Comparison of ENCODE assay signal across 8 cellular contexts in genomic region chr17:2337152-2337810, GRCh38. TPM values are rescaled to one million over a fixed set of nuclear protein-coding genes. Genes with fewer than 3 reads are reported as not detected.
DNase-seq lines count a peak whose midpoint lies in the region; ATAC-seq and TF ChIP-seq lines count a peak whose summit lies in the region.

A gene with protein sequence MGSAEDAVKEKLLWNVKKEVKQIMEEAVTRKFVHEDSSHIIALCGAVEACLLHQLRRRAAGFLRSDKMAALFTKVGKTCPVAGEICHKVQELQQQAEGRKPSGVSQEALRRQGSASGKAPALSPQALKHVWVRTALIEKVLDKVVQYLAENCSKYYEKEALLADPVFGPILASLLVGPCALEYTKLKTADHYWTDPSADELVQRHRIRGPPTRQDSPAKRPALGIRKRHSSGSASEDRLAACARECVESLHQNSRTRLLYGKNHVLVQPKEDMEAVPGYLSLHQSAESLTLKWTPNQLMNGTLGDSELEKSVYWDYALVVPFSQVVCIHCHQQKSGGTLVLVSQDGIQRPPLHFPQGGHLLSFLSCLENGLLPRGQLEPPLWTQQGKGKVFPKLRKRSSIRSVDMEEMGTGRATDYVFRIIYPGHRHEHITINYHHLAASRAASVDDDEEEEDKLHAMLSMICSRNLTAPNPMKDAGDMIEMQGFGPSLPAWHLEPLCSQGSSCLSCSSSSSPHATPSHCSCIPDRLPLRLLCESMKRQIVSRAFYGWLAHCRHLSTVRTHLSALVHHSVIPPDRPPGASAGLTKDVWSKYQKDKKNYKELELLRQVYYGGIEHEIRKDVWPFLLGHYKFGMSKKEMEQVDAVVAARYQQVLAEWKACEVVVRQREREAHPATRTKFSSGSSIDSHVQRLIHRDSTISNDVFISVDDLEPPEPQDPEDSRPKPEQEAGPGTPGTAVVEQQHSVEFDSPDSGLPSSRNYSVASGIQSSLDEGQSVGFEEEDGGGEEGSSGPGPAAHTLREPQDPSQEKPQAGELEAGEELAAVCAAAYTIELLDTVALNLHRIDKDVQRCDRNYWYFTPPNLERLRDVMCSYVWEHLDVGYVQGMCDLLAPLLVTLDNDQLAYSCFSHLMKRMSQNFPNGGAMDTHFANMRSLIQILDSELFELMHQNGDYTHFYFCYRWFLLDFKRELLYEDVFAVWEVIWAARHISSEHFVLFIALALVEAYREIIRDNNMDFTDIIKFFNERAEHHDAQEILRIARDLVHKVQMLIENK (plus strand): TSS chr17:2337501. CDS start chr17:2337689, 188 bp downstream.

- H3K4me1 ChIP-seq in mammary epithelial cell (ENCODE audit: insufficient read depth, low read length) = peaks cover 21% of the 10 kb centered on the region
- H3K4me1 ChIP-seq in smooth muscle cell (ENCODE audit: low read depth) = peaks cover 10% of the 10 kb centered on the region

- H3K36me3 ChIP-seq in mammary epithelial cell (ENCODE audit: insufficient read depth, low read length) (peaks cover 23% of the 10 kb centered on the region), smooth muscle cell (ENCODE audit: low read depth) (peaks cover 7% of the 10 kb centered on the region)

- H3K4me3 ChIP-seq in AG04450 (ENCODE audit: low read depth, low read length) (peak within 1 kb of the TSS; percentile 95), mammary epithelial cell (replicated peaks in 1 of 3; ENCODE audit: insufficient read depth in 1 of 3, low read depth in 2 of 3, low read length in 3 of 3) (peak within 1 kb of the TSS; percentile 67 to 89 (median 87)), smooth muscle cell (peak within 1 kb of the TSS; percentile 75)

- no peaks in the 10 kb centered on the region for H3K27me3 Mint-ChIP-seq in activated B cell treated with CpG ODN at 0.5 μM for 24 hours

- H3K4me2 ChIP-seq in mammary epithelial cell (ENCODE audit: insufficient read depth, low read depth, low read length) = peak within 1 kb of the TSS; percentile 99
- peak within 1 kb of the TSS; percentile 87 for H3K4me2 ChIP-seq in smooth muscle cell

- no peaks in the 10 kb centered on the region for H3K9me3 Mint-ChIP-seq in activated B cell treated with CpG ODN at 0.5 μM for 24 hours

- BruUV-seq in mammary epithelial cell (replicated peaks; lab: Mats Ljungman, UMichigan) = no TSS peak

- ATAC-seq in activated B cell treated with CpG ODN at 0.5 μM for 24 hours (ENCODE audit: low read depth) = peak; percentile 66
- ATAC-seq in HG02623 (IDR thresholded peaks at IDR 0.05; ENCODE audit: unreplicated experiment) = no peak

- peak within 1 kb of the TSS; percentile 99 for H3K4me3 Mint-ChIP-seq in activated B cell treated with CpG ODN at 0.5 μM for 24 hours

- peaks cover 4% of the 10 kb centered on the region for H3F3A ChIP-seq in smooth muscle cell (ENCODE audit: low read depth)

- H3K4me1 Mint-ChIP-seq in activated B cell treated with CpG ODN at 0.5 μM for 24 hours = peaks cover 23% of the 10 kb centered on the region

- H4K20me1 ChIP-seq in mammary epithelial cell (ENCODE audit: insufficient read depth, low read length) (no peaks in the 10 kb centered on the region), smooth muscle cell (ENCODE audit: low read depth) (no peaks in the 10 kb centered on the region)

- H3K27ac ChIP-seq in AG04450 (ENCODE audit: low read depth, low read length) (peak within 1 kb of the TSS; percentile 39), mammary epithelial cell (ENCODE audit: insufficient read depth, low read depth, low read length) (peak within 1 kb of the TSS; percentile 83), smooth muscle cell (ENCODE audit: low read depth) (peak within 1 kb of the TSS; percentile 71)

- H3K9me3 ChIP-seq in AG04450 (ENCODE audit: control insufficient read depth, insufficient read depth, low read length) = peaks cover 3% of the 10 kb centered on the region; the same call in 1 of the 2 replicates
- no peaks in the 10 kb centered on the region for H3K9me3 ChIP-seq in mammary epithelial cell (replicated peaks; ENCODE audit: insufficient read depth, low read length)
- no peaks in the 10 kb centered on the region for H3K9me3 ChIP-seq in smooth muscle cell (replicated peaks; ENCODE audit: low read depth)

- dilution Hi-C loops in mammary epithelial cell (cut with HindIII; ENCODE audit: low sequenced_read_pairs) = no loop called here

- POLR2A ChIA-PET in AG04450 (lab: Yijun Ruan, JAX) = interaction anchor here (0.9 to 1.6 kb wide), 9 partner anchors 11 to 508 kb away, joined by 3 to 8 read pairs (median 5); partner anchors contain the start of genes SMG6 and SRR
- POLR2A ChIA-PET in activated B cell treated with CpG ODN at 0.5 μM for 24 hours (lab: Charles Lee) = interaction anchor here (0.7 to 3.2 kb wide), 10 partner anchors 16 to 1574 kb away, joined by 3 to 25 read pairs (median 5); partner anchors contain the start of genes METTL16, MNT, RILP and SMG6

- intact Hi-C loops in activated B cell treated with CpG ODN at 0.5 μM for 24 hours (cut with micrococcal nuclease) (loop anchor here (1.0 to 2.0 kb wide), 4 partner anchors 56 to 620 kb away; no protein-coding TSS in a partner anchor), mammary epithelial cell (cut with micrococcal nuclease) (loop anchor here (2.0 to 5.0 kb wide), 2 partner anchors 16 to 65 kb away; partner anchors contain the start of gene MNT)

- CTCF ChIA-PET in AG04450 (lab: Charles Lee) = interaction anchor here (1.2 to 3.6 kb wide), 4 partner anchors 10 to 283 kb away, joined by 3 to 15 read pairs (median 11); partner anchors contain the start of gene HIC1
- CTCF ChIA-PET in activated B cell treated with CpG ODN at 0.5 μM for 24 hours (lab: Charles Lee) = interaction anchor here (0.8 to 1.3 kb wide), 4 partner anchors 8 to 712 kb away, joined by 3 to 9 read pairs (median 4); no protein-coding TSS in a partner anchor
- CTCF ChIA-PET in mammary epithelial cell (lab: Charles Lee; ENCODE audit: low non-redundant PET) = interaction anchor here (0.5 to 0.6 kb wide), 2 partner anchors 15 to 454 kb away, joined by 3 to 4 read pairs; no protein-coding TSS in a partner anchor

- in situ Hi-C loops in mammary epithelial cell (cut with MboI; ENCODE audit: low sequenced_read_pairs in 2 of 2) = no loop called here

- H3K9ac ChIP-seq in mammary epithelial cell (ENCODE audit: insufficient read depth, low read length) = peak within 1 kb of the TSS; percentile 94
- peak within 1 kb of the TSS; percentile 89 for H3K9ac ChIP-seq in smooth muscle cell (ENCODE audit: low read depth)

- H3K79me2 ChIP-seq in mammary epithelial cell (ENCODE audit: insufficient read depth, low read length) = peaks cover 41% of the 10 kb centered on the region
- peaks cover 34% of the 10 kb centered on the region for H3K79me2 ChIP-seq in smooth muscle cell (ENCODE audit: low read depth)

- peaks cover 6% of the 10 kb centered on the region for H3K36me3 Mint-ChIP-seq in activated B cell treated with CpG ODN at 0.5 μM for 24 hours (ENCODE audit: low read depth)

- H2AFZ ChIP-seq in mammary epithelial cell (ENCODE audit: low read depth, low read length) (peak within 1 kb of the TSS; percentile 90), smooth muscle cell (ENCODE audit: low read depth) (peak within 1 kb of the TSS; percentile 97)

- WGBS in mammary epithelial cell (ENCODE audit: low coverage, missing lambda C conversion rate) = 0% methylated on average over 1 of the region's 85 CpGs
- WGBS in smooth muscle cell (ENCODE audit: low lambda C conversion rate) = under 1% methylated on average over 34 of the region's 85 CpGs

- H3K27me3 ChIP-seq in AG04450 (ENCODE audit: control insufficient read depth, insufficient read depth, low read length) = no peaks in the 10 kb centered on the region
- no peaks in the 10 kb centered on the region for H3K27me3 ChIP-seq in mammary epithelial cell (ENCODE audit: insufficient read depth, low read length)
- H3K27me3 ChIP-seq in smooth muscle cell (ENCODE audit: low read depth) = no peaks in the 10 kb centered on the region

- no peak for DNase-seq in AG04450 (ENCODE audit: low read depth, low spot score)
- DNase-seq in NCI-H1092 treated with DMSO at 0.1 percent for 48 hours (lab: John Stamatoyannopoulos, UW) = peak; percentile 63
- DNase-seq in activated B cell treated with CpG ODN at 0.5 μM for 24 hours = peak; percentile 62
- DNase-seq in mammary epithelial cell = no peak
- peak; percentile 58 for DNase-seq in iPS-NIHi7 (ENCODE audit: extremely low spot score)
- DNase-seq in smooth muscle cell (lab: John Stamatoyannopoulos, UW; ENCODE audit: unreplicated experiment) = peak; percentile 35

- peak within 1 kb of the TSS; percentile 96 for H3K27ac Mint-ChIP-seq in activated B cell treated with CpG ODN at 0.5 μM for 24 hours

- TF ChIP-seq CTCF in AG04450 (IDR thresholded peaks at IDR 0.05; ENCODE audit: low read depth, low read length) = no peak
- TF ChIP-seq CTCF in activated B cell treated with CpG ODN at 0.5 μM for 24 hours (IDR thresholded peaks at IDR 0.05) = no peak
- no peak for TF ChIP-seq CTCF in mammary epithelial cell (conservative IDR thresholded peaks at IDR 0.05 in 1 of 2, IDR thresholded peaks at IDR 0.05 in 1 of 2; ENCODE audit: extremely low read depth in 1 of 2, insufficient read depth in 1 of 2, low read depth in 1 of 2, low read length in 2 of 2)
- no peak for TF ChIP-seq CTCF in smooth muscle cell (IDR thresholded peaks at IDR 0.05; ENCODE audit: borderline replicate concordance, insufficient read depth, poor library complexity, severe bottlenecking)

- TF ChIP-seq POLR2A in GM19099 (IDR thresholded peaks at IDR 0.05; ENCODE audit: extremely low read depth, insufficient read length, low read depth) = peak; percentile 42

RNA-seq across cellular contexts. Expression of the gene that starts here (rescaled TPM):
- polyA plus RNA-seq in AG04450 (2011; rRNA removed) (19.7 and 29.5 TPM in 2 replicates), mammary epithelial cell (24.4 TPM), smooth muscle cell (26.9 and 33.2 TPM in 2 replicates)
- polyA minus RNA-seq in AG04450 (2011; rRNA and poly(A)+ RNA removed) = 35.8 and 44.5 TPM in 2 replicates
- total RNA-seq in activated B cell treated with CpG ODN at 0.5 μM for 24 hours (50.1 and 60.5 TPM in 2 replicates), mammary epithelial cell (10 to 100 TPM; 28.2 to 32.5 TPM), smooth muscle cell (10.4 and 20.8 TPM in 2 replicates)
- polyA minus RNA-seq in mammary epithelial cell = 30.1 TPM

Comparison
In these comparisons a context has a peak if more than half of its experiments do, and no peak if none do; other contexts are left out.
1. DNase-seq: peak in NCI-H1092 treated with DMSO at 0.1 percent for 48 hours (single experiment), activated B cell treated with CpG ODN at 0.5 μM for 24 hours (single experiment), iPS-NIHi7 (single experiment) and smooth muscle cell (single experiment); none in AG04450 (single experiment) and mammary epithelial cell (single experiment).
2. Peak in every context shown above with its lines, with median percentiles within 50 percentile points of each other: H3K27ac ChIP-seq and H3K4me3 ChIP-seq.